Comparison of ENCODE assay signal across 32 cellular contexts in genomic region chr6:157095569-157095968, GRCh38.
"Had no signal": no experiment of that assay in that cellular context is flagged by ENCODE, and none has a peak within 500 bp of the region (broad histone marks: within the 10 kb centered on the region; RNA-seq: fewer than 3 reads in every experiment).

No MANE protein-coding gene starts in this region.

- H3K27me3 ChIP-seq: cardiac muscle cell, esophagus squamous epithelium, heart right ventricle, ovary, sigmoid colon, stomach, tibial artery, upper lobe of right lung had no signal

- H3K9me3 ChIP-seq: esophagus squamous epithelium, heart right ventricle, mucosa of descending colon, ovary, prostate gland, sigmoid colon, stomach, tibial artery, upper lobe of right lung had no signal

- H3K36me3 ChIP-seq: cardiac muscle cell, ovary, prostate gland, sigmoid colon had no signal

- H3K4me3 Mint-ChIP-seq: activated B cell treated with CpG ODN at 0.5 μM for 24 hours; activated CD8-positive, alpha-beta T cell treated with anti-CD3 and anti-CD28 coated beads for 36 hours; activated T-cell treated with anti-CD3 and anti-CD28 coated beads, Interleukin-2, amount 50 U/mL, for 4 hours; activated T-helper 17 cell treated with anti-CD3 and anti-CD28 coated beads, Interleukin-2, amount 50 U/mL, for 72 hours had no signal

- H3K4me1 ChIP-seq: prostate gland had no signal

- ATAC-seq: activated CD8-positive, alpha-beta T cell treated with anti-CD3 and anti-CD28 coated beads for 36 hours; activated naive CD4-positive, alpha-beta T cell treated with anti-CD3 and anti-CD28 coated beads, Interleukin-2, amount 50 U/mL, for 72 hours; activated T-cell treated with anti-CD3 and anti-CD28 coated beads, Interleukin-2, amount 50 U/mL, for 4 hours; activated T-helper 17 cell treated with anti-CD3 and anti-CD28 coated beads, Interleukin-2, amount 50 U/mL, for 72 hours; mucosa of descending colon; stimulated activated naive B cell treated with anti-CD40 and anti-IgM and Interleukin-4, amounts not matched to agents 10 μg/mL and 1 μg/mL and 100 μg/mL, for 72 hours had no signal

- H3K9me3 Mint-ChIP-seq: activated B cell treated with CpG ODN at 0.5 μM for 24 hours; activated CD8-positive, alpha-beta T cell treated with anti-CD3 and anti-CD28 coated beads for 36 hours; activated naive CD4-positive, alpha-beta T cell treated with anti-CD3 and anti-CD28 coated beads, Interleukin-2, amount 50 U/mL, for 72 hours; activated T-cell treated with anti-CD3 and anti-CD28 coated beads, Interleukin-2, amount 50 U/mL, for 4 hours; activated T-helper 17 cell treated with anti-CD3 and anti-CD28 coated beads, Interleukin-2, amount 50 U/mL, for 72 hours; stimulated activated naive B cell treated with anti-CD40 and anti-IgM and Interleukin-4, amounts not matched to agents 10 μg/mL and 1 μg/mL and 100 μg/mL, for 72 hours had no signal

- H3K27ac ChIP-seq: cardiac muscle cell, coronary artery, epithelial cell of prostate, esophagus squamous epithelium, heart right ventricle, ovary, prostate gland, sigmoid colon, tibial artery had no signal

- H3K4me3 ChIP-seq: cardiac muscle cell, coronary artery, esophagus squamous epithelium, heart right ventricle, lung, mucosa of descending colon, ovary, prostate gland, sigmoid colon, stomach, tibial artery, upper lobe of right lung had no signal

- H3K27me3 Mint-ChIP-seq: activated B cell treated with CpG ODN at 0.5 μM for 24 hours; activated CD8-positive, alpha-beta T cell treated with anti-CD3 and anti-CD28 coated beads for 36 hours; activated T-helper 17 cell treated with anti-CD3 and anti-CD28 coated beads, Interleukin-2, amount 50 U/mL, for 72 hours; stimulated activated naive B cell treated with anti-CD40 and anti-IgM and Interleukin-4, amounts not matched to agents 10 μg/mL and 1 μg/mL and 100 μg/mL, for 72 hours had no signal

- DNase-seq: activated B cell treated with CpG ODN at 0.5 μM for 24 hours; activated CD4-positive, alpha-beta T cell treated with anti-CD3 and anti-CD28 coated beads, Interleukin-2, amount 50 U/mL, for 1 hour; activated CD8-positive, alpha-beta T cell treated with anti-CD3 and anti-CD28 coated beads for 36 hours; activated gamma-delta T cell treated with Interleukin-2 at 50 U/mL for 16 hours; activated T-cell treated with anti-CD3 and anti-CD28 coated beads, Interleukin-2, amount 50 U/mL, for 4 hours; cerebellar nuclear complex; esophagus squamous epithelium; foreskin melanocyte; heart right ventricle; kidney glomerular epithelial cell; mucosa of descending colon; ovary; retina; sigmoid colon; small intestine; stimulated activated CD4-positive, alpha-beta T cell treated with anti-CD3 and anti-CD28 coated beads, Interleukin-1b, Interleukin-23, amount 100 ng/mL, for 48 hours; stimulated activated CD4-positive, alpha-beta T cell treated with anti-CD3 and anti-CD28 coated beads, Interleukin-4, amount 100 ng/mL, for 4 hours; stimulated activated CD8-positive, alpha-beta memory T cell treated with anti-CD3 and anti-CD28 coated beads, Interleukin-4, amount 100 ng/mL, for 48 hours; stimulated activated naive B cell treated with anti-CD40 and anti-IgM and Interleukin-4, amounts not matched to agents 10 μg/mL and 1 μg/mL and 100 μg/mL, for 72 hours; stomach; SW 1271; T-helper 2 cell; tibial artery; upper lobe of right lung had no signal

- FAIRE-seq: endometrium, small intestine had no signal

- H3K27ac Mint-ChIP-seq: activated CD8-positive, alpha-beta T cell treated with anti-CD3 and anti-CD28 coated beads for 36 hours had no signal
